In genomic region chr9:114172981-114173833, GRCh38 we compare ENCODE assay signal across 13 cellular contexts. TPM values are rescaled to one million over a fixed set of nuclear protein-coding genes. Genes with fewer than 3 reads are reported as not detected.
A peak's percentile ranks its signal among the peaks of the same experiment; 100 is the strongest.
DNase-seq lines count a peak whose midpoint lies in the region; ATAC-seq, FAIRE-seq and TF ChIP-seq lines count a peak whose summit lies in the region.
"Had no signal": no experiment of that assay in that cellular context is flagged by ENCODE, and none has a peak within 500 bp of the region (broad histone marks: within the 10 kb centered on the region; RNA-seq: fewer than 3 reads in every experiment).

No MANE protein-coding gene starts in this region.

- FAIRE-seq in kidney (lab: Jason Lieb, UNC) (no peak), HTR-8/SVneo (lab: Jason Lieb, UNC) (no peak)

- H3K27ac ChIP-seq in kidney (ENCODE audit: low read depth in 2 of 2, low read length in 2 of 2) (peak overlapping the region; percentile 74 to 75), suprapubic skin (peak overlapping the region; percentile 17), SJCRH30 (no peak overlapping the region)

- H3K4me3 Mint-ChIP-seq in endothelial cell (ENCODE audit: unreplicated experiment) (peak overlapping the region; percentile 17), T-helper 17 cell (no peak overlapping the region)
- H3K4me3 Mint-ChIP-seq: CD4-positive, alpha-beta T cell; neural crest cell had no signal

- H3K27me3 ChIP-seq in suprapubic skin (no peaks in the 10 kb centered on the region), SJCRH30 (no peaks in the 10 kb centered on the region)

- H3K4me1 Mint-ChIP-seq in endothelial cell (ENCODE audit: unreplicated experiment) (peaks cover 10% of the 10 kb centered on the region), T-helper 17 cell (no peaks in the 10 kb centered on the region)

- no peak for TF ChIP-seq POLR2A in suprapubic skin (IDR thresholded peaks at IDR 0.05)

- H3K36me3 Mint-ChIP-seq in endothelial cell (ENCODE audit: low read depth, unreplicated experiment): peaks cover 18% of the 10 kb centered on the region
- H3K36me3 Mint-ChIP-seq in T-helper 17 cell (ENCODE audit: low read depth): no peaks in the 10 kb centered on the region

- H3K4me1 ChIP-seq in kidney (ENCODE audit: control insufficient read depth in 1 of 2, insufficient read depth in 1 of 2, low read depth in 1 of 2, low read length in 2 of 2): peaks cover 43 to 50% of the 10 kb centered on the region in 2 donors
- H3K4me1 ChIP-seq in suprapubic skin: peaks cover 37% of the 10 kb centered on the region
- peaks cover 28% of the 10 kb centered on the region for H3K4me1 ChIP-seq in SJCRH30

- no peak for ATAC-seq in T-helper 17 cell

- H3K36me3 ChIP-seq in kidney (ENCODE audit: control insufficient read depth in 1 of 2, insufficient read depth in 2 of 2, low read length in 2 of 2): no peaks in the 10 kb centered on the region
- H3K36me3 ChIP-seq in suprapubic skin: no peaks in the 10 kb centered on the region
- peaks cover 14% of the 10 kb centered on the region; the same call in 1 of the 2 replicates for H3K36me3 ChIP-seq in SJCRH30

- DNase-seq in HPDE6-E6E7 (ENCODE audit: extremely low spot score) (peak; percentile 43), endothelial cell (ENCODE audit: low spot score) (no peak), kidney (peak; percentile 94), suprapubic skin (ENCODE audit: low spot score in 2 of 2) (no peak), T-helper 17 cell (no peak), SJCRH30 (no peak), HTR-8/SVneo (ENCODE audit: insufficient read length, low spot score) (no peak)
- DNase-seq in activated CD4-positive, alpha-beta T cell treated with anti-CD3 and anti-CD28 coated beads, Interleukin-2, amount 50 U/mL, for 4 hours: no peak
- DNase-seq: CD4-positive, alpha-beta T cell; NCI-H1417; NCI-H524; SIG-M5 had no signal

- H3K9me3 ChIP-seq in kidney (ENCODE audit: control insufficient read depth in 1 of 2, low read length in 2 of 2) (no peaks in the 10 kb centered on the region), suprapubic skin (no peaks in the 10 kb centered on the region), T-helper 17 cell (ENCODE audit: control insufficient read depth, low read length, poor library complexity, severe bottlenecking) (no peaks in the 10 kb centered on the region), SJCRH30 (replicated peaks) (no peaks in the 10 kb centered on the region)

- TF ChIP-seq EP300 in suprapubic skin (IDR thresholded peaks at IDR 0.05): no peak

- H3K9ac ChIP-seq in kidney (ENCODE audit: low read length in 2 of 2): peak overlapping the region in 1 of 2 donors; percentile 42

- intact Hi-C loops in kidney (cut with DNase I): no loop called here

- H3K9me3 Mint-ChIP-seq in endothelial cell (ENCODE audit: unreplicated experiment): no peaks in the 10 kb centered on the region
- H3K9me3 Mint-ChIP-seq: CD4-positive, alpha-beta T cell; neural crest cell had no signal

- H3K4me3 ChIP-seq in kidney (ENCODE audit: low read length in 2 of 2) (no peak overlapping the region), suprapubic skin (no peak overlapping the region), SJCRH30 (no peak overlapping the region)

- H3K27ac Mint-ChIP-seq in endothelial cell (ENCODE audit: unreplicated experiment) (peak overlapping the region; percentile 28), T-helper 17 cell (no peak overlapping the region)
- H3K27ac Mint-ChIP-seq: CD4-positive, alpha-beta T cell had no signal

- TF ChIP-seq CTCF in endothelial cell (IDR thresholded peaks at IDR 0.05; ENCODE audit: unreplicated experiment) (no peak), kidney (IDR thresholded peaks at IDR 0.05; ENCODE audit: borderline replicate concordance, extremely low read depth, insufficient read depth) (no peak), suprapubic skin (IDR thresholded peaks at IDR 0.05) (no peak)

- WGBS in suprapubic skin: 34% methylated on average over 18 of the region's 20 CpGs

- H3K27me3 Mint-ChIP-seq in endothelial cell (ENCODE audit: unreplicated experiment): peaks cover 3% of the 10 kb centered on the region
- peaks cover 32% of the 10 kb centered on the region for H3K27me3 Mint-ChIP-seq in T-helper 17 cell

RNA-seq across cellular contexts. Expression of gene COL27A1, which starts 17.9 kb away (rescaled TPM):
- total RNA-seq in endothelial cell (ENCODE audit: unreplicated experiment) (61.4 TPM), kidney (45.6 TPM), suprapubic skin (10 to 100 TPM; 14.2 to 32.9 (median 20.7) TPM), T-helper 17 cell (1 to 10 TPM; 1.2 to 1.3 TPM)
- 13.6 TPM for polyA plus RNA-seq in kidney (ENCODE audit: insufficient read depth, low read depth, low replicate concordance)
- 13.0 and 18.6 TPM in 2 replicates for total RNA-seq in SJCRH30 (2014; rRNA removed; shearing (Covaris generic))

Comparison
In these comparisons a context has a peak if more than half of its experiments do, and no peak if none do; other contexts are left out.
1. DNase-seq: peak in HPDE6-E6E7 (single experiment) and kidney (single experiment); none in endothelial cell (single experiment), suprapubic skin (0 of 2), T-helper 17 cell (0 of 3), SJCRH30 (0 of 2), HTR-8/SVneo (single experiment) and activated CD4-positive, alpha-beta T cell treated with anti-CD3 and anti-CD28 coated beads, Interleukin-2, amount 50 U/mL, for 4 hours (0 of 2).